1 cellular context compared by ENCODE assay signal in the genomic region with DNA sequence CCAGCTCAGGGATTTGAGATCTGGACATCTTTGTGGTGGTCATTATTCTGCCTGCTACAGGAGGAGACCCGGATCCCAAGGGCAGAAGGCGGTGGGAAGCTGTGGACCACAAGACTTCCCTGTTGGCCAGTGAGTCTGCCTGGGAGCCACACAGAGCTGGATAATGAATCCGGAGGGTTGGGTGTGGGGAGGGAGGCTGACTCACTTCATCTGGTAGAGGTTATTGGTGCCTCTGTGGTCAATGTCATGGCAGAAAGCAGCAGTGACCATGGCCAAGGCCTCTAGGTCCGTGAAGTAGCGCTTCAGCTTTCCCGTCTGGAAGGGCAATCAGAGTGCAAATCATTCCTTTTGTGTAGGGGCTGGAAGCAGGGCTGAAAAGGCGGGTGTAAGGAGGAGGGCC.
TF ChIP-seq lines count a peak whose summit lies in the region.

No MANE protein-coding gene starts in this region.

TF ChIP-seq in K562, 482 proteins besides CTCF, POLR2A, EP300 and RAD21:
- TF ChIP-seq, protein P1, sequence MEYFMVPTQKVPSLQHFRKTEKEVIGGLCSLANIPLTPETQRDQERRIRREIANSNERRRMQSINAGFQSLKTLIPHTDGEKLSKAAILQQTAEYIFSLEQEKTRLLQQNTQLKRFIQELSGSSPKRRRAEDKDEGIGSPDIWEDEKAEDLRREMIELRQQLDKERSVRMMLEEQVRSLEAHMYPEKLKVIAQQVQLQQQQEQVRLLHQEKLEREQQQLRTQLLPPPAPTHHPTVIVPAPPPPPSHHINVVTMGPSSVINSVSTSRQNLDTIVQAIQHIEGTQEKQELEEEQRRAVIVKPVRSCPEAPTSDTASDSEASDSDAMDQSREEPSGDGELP (CRISPR knock-in tag; IDR thresholded peaks at IDR 0.05; ENCODE audit: borderline replicate concordance) = 0 out of 2 replicates have a peak, but pooled peaks have one; percentile 21
- TF ChIP-seq ZNF696 (CRISPR knock-in tag; conservative IDR thresholded peaks at IDR 0.05) (no peak), FOSL1 (tag; conservative IDR thresholded peaks at IDR 0.05) (peak; percentile 50; the same call in 1 of the 2 replicates)
